Comparison of ENCODE assay signal across 10 cellular contexts in genomic region chr21:14520535-14520934, GRCh38. TPM values are rescaled to one million over a fixed set of nuclear protein-coding genes. Genes with fewer than 3 reads are reported as not detected.
DNase-seq lines count a peak whose midpoint lies in the region; ATAC-seq, FAIRE-seq and TF ChIP-seq lines count a peak whose summit lies in the region.
"Had no signal": no experiment of that assay in that cellular context is flagged by ENCODE, and none has a peak within 500 bp of the region (broad histone marks: within the 10 kb centered on the region; RNA-seq: fewer than 3 reads in every experiment).

No MANE protein-coding gene starts in this region.

- H3K9me2 ChIP-seq in Loucy (replicated peaks; ENCODE audit: low read depth, low read length) (no peaks in the 10 kb centered on the region), hepatocyte (replicated peaks; ENCODE audit: insufficient read depth) (no peaks in the 10 kb centered on the region)

- CTCF ChIA-PET in naive thymus-derived CD4-positive, alpha-beta T cell (lab: Charles Lee): interaction anchor here (0.6 kb wide), 1 partner anchor 19 kb away, joined by 3 read pairs; no protein-coding TSS in a partner anchor

- TF ChIP-seq CTCF in Loucy (conservative IDR thresholded peaks at IDR 0.05; ENCODE audit: low read length) (no peak), hepatocyte (IDR thresholded peaks at IDR 0.05; ENCODE audit: poor library complexity) (no peak)

- H3F3A ChIP-seq in Loucy (ENCODE audit: low read depth): no peaks in the 10 kb centered on the region; the same call in 1 of the 2 replicates

- H3K4me3 ChIP-seq in Loucy (ENCODE audit: low read length, poor library complexity, severe bottlenecking) (peak overlapping the region; percentile 58), hepatocyte (no peak overlapping the region)
- H3K4me3 ChIP-seq in naive thymus-derived CD4-positive, alpha-beta T cell (ENCODE audit: low read length): no peak overlapping the region
- H3K4me3 ChIP-seq: dorsolateral prefrontal cortex, thoracic aorta had no signal

- peaks cover 5% of the 10 kb centered on the region for H3K27me3 ChIP-seq in Loucy (ENCODE audit: insufficient read depth, low read length, poor library complexity, severe bottlenecking)
- H3K27me3 ChIP-seq in naive thymus-derived CD4-positive, alpha-beta T cell (ENCODE audit: control insufficient read depth in 2 of 2, insufficient read depth in 2 of 2, low read length in 2 of 2): no peaks in the 10 kb centered on the region
- H3K27me3 ChIP-seq in hepatocyte: no peaks in the 10 kb centered on the region

- POLR2A ChIA-PET in naive thymus-derived CD4-positive, alpha-beta T cell (lab: Charles Lee): no interaction called here

- 70% methylated on average over 7 of the region's 7 CpGs for WGBS in hepatocyte (ENCODE audit: low lambda C conversion rate, missing lambda C conversion rate)

- H3K27me3 Mint-ChIP-seq in activated T-helper 1 cell treated with anti-CD3 and anti-CD28 coated beads, Interleukin-12 subunit alpha, Interleukin-12 subunit beta, Interleukin-2, Interleukin-4 antibody, amounts not matched to agents 30 ng/mL and 10 ng/mL and 1 ng/mL, durations not matched to agents 14 hours and 24 hours and 36 hours (ENCODE audit: insufficient read depth): no peaks in the 10 kb centered on the region
- H3K27me3 Mint-ChIP-seq in naive thymus-derived CD4-positive, alpha-beta T cell: no peaks in the 10 kb centered on the region

- DNase-seq in GM12891 (ENCODE audit: insufficient read length, low spot score): no peak
- DNase-seq in activated T-helper 1 cell treated with anti-CD3 and anti-CD28 coated beads, Interleukin-12 subunit alpha, Interleukin-12 subunit beta, Interleukin-2, Interleukin-4 antibody, amounts not matched to agents 30 ng/mL and 10 ng/mL and 1 ng/mL, durations not matched to agents 14 hours and 24 hours and 36 hours (ENCODE audit: low spot score): no peak
- no peak for DNase-seq in naive thymus-derived CD4-positive, alpha-beta T cell
- DNase-seq in DMS153 (lab: John Stamatoyannopoulos, UW): no peak
- DNase-seq in hepatocyte (ENCODE audit: low spot score): no peak
- no peak for DNase-seq in HCEC 1CT
- DNase-seq: activated effector memory CD4-positive, alpha-beta T cell treated with anti-CD3 and anti-CD28 coated beads, Interleukin-2, amount 50 U/mL, for 16 hours had no signal

- peak overlapping the region; percentile 65 for H3K9ac ChIP-seq in Loucy (ENCODE audit: low read depth, low read length, poor library complexity, severe bottlenecking)

- peak; percentile 56 for ATAC-seq in naive thymus-derived CD4-positive, alpha-beta T cell

- peak; percentile 80 for FAIRE-seq in GM12891 (lab: Jason Lieb, UNC)

- H3K36me3 Mint-ChIP-seq in activated T-helper 1 cell treated with anti-CD3 and anti-CD28 coated beads, Interleukin-12 subunit alpha, Interleukin-12 subunit beta, Interleukin-2, Interleukin-4 antibody, amounts not matched to agents 30 ng/mL and 10 ng/mL and 1 ng/mL, durations not matched to agents 14 hours and 24 hours and 36 hours (ENCODE audit: low read depth): peaks cover 49% of the 10 kb centered on the region
- peaks cover 11 to 47% (median 32%) of the 10 kb centered on the region in 5 donors for H3K36me3 Mint-ChIP-seq in naive thymus-derived CD4-positive, alpha-beta T cell

- H3K4me1 ChIP-seq in Loucy (ENCODE audit: insufficient read depth, low read length, poor library complexity, severe bottlenecking) (peaks cover 49% of the 10 kb centered on the region), hepatocyte (ENCODE audit: insufficient read depth) (no peaks in the 10 kb centered on the region)
- H3K4me1 ChIP-seq in naive thymus-derived CD4-positive, alpha-beta T cell (ENCODE audit: control insufficient read depth in 2 of 2, insufficient read depth in 2 of 2, low read length in 2 of 2): peaks cover 10 to 14% of the 10 kb centered on the region in 2 donors

- H3K4me1 Mint-ChIP-seq in activated T-helper 1 cell treated with anti-CD3 and anti-CD28 coated beads, Interleukin-12 subunit alpha, Interleukin-12 subunit beta, Interleukin-2, Interleukin-4 antibody, amounts not matched to agents 30 ng/mL and 10 ng/mL and 1 ng/mL, durations not matched to agents 14 hours and 24 hours and 36 hours (ENCODE audit: low read depth): peaks cover 74% of the 10 kb centered on the region
- H3K4me1 Mint-ChIP-seq in naive thymus-derived CD4-positive, alpha-beta T cell: peaks cover 23 to 59% (median 45%) of the 10 kb centered on the region in 7 donors

- peaks cover 67% of the 10 kb centered on the region for H3K79me2 ChIP-seq in Loucy (ENCODE audit: insufficient read depth, low read length)
- no peaks in the 10 kb centered on the region for H3K79me2 ChIP-seq in hepatocyte

- no peak for TF ChIP-seq POLR2A in GM12891 (IDR thresholded peaks at IDR 0.05; ENCODE audit: low read depth, low read length)

- no peaks in the 10 kb centered on the region for H4K20me1 ChIP-seq in Loucy (ENCODE audit: insufficient read depth, low read length, poor library complexity, severe bottlenecking)
- H4K20me1 ChIP-seq in hepatocyte (ENCODE audit: insufficient read depth, poor library complexity, severe bottlenecking): no peaks in the 10 kb centered on the region

- H3K4me3 Mint-ChIP-seq in activated T-helper 1 cell treated with anti-CD3 and anti-CD28 coated beads, Interleukin-12 subunit alpha, Interleukin-12 subunit beta, Interleukin-2, Interleukin-4 antibody, amounts not matched to agents 30 ng/mL and 10 ng/mL and 1 ng/mL, durations not matched to agents 14 hours and 24 hours and 36 hours: peak overlapping the region; percentile 40
- peak overlapping the region in 8 of 10 donors; percentile 5 to 70 (median 26) for H3K4me3 Mint-ChIP-seq in naive thymus-derived CD4-positive, alpha-beta T cell

- H3K27ac Mint-ChIP-seq in activated T-helper 1 cell treated with anti-CD3 and anti-CD28 coated beads, Interleukin-12 subunit alpha, Interleukin-12 subunit beta, Interleukin-2, Interleukin-4 antibody, amounts not matched to agents 30 ng/mL and 10 ng/mL and 1 ng/mL, durations not matched to agents 14 hours and 24 hours and 36 hours: peak overlapping the region; percentile 19
- H3K27ac Mint-ChIP-seq in naive thymus-derived CD4-positive, alpha-beta T cell: peak overlapping the region in 8 of 9 donors; percentile 32 to 86 (median 68)

- H3K9me3 ChIP-seq in Loucy (ENCODE audit: insufficient read depth, low read depth, low read length) (peaks cover 6% of the 10 kb centered on the region; the same call in 1 of the 2 replicates), hepatocyte (ENCODE audit: low read depth) (no peaks in the 10 kb centered on the region)
- H3K9me3 ChIP-seq in naive thymus-derived CD4-positive, alpha-beta T cell (ENCODE audit: control insufficient read depth in 2 of 3, low read length in 3 of 3): no peaks in the 10 kb centered on the region
- H3K9me3 ChIP-seq: thoracic aorta had no signal

- H3K36me3 ChIP-seq in Loucy (ENCODE audit: insufficient read depth, low read length): peaks cover 31% of the 10 kb centered on the region
- peaks cover 0 to 15% (median 8%) of the 10 kb centered on the region in 3 experiments for H3K36me3 ChIP-seq in naive thymus-derived CD4-positive, alpha-beta T cell (ENCODE audit: control insufficient read depth in 2 of 3, insufficient read depth in 3 of 3, low read length in 3 of 3)
- H3K36me3 ChIP-seq in hepatocyte (replicated peaks; ENCODE audit: insufficient read depth, low read depth): no peaks in the 10 kb centered on the region
- H3K36me3 ChIP-seq: thoracic aorta had no signal

- intact Hi-C loops in activated T-helper 1 cell treated with anti-CD3 and anti-CD28 coated beads, Interleukin-12 subunit alpha, Interleukin-12 subunit beta, Interleukin-2, Interleukin-4 antibody, amounts not matched to agents 30 ng/mL and 10 ng/mL and 1 ng/mL, durations not matched to agents 14 hours and 24 hours and 36 hours (cut with micrococcal nuclease): loop anchor here (5.0 to 10.0 kb wide), 3 partner anchors 252 to 1214 kb away; no protein-coding TSS in a partner anchor
- intact Hi-C loops in naive thymus-derived CD4-positive, alpha-beta T cell (cut with micrococcal nuclease): loop anchor here (1.0 kb wide), 2 partner anchors 9 to 11 kb away; no protein-coding TSS in a partner anchor

- H3K27ac ChIP-seq in naive thymus-derived CD4-positive, alpha-beta T cell (ENCODE audit: low read depth, low read length): no peak overlapping the region
- H3K27ac ChIP-seq in hepatocyte: no peak overlapping the region
- H3K27ac ChIP-seq: thoracic aorta had no signal

- peaks cover 4% of the 10 kb centered on the region for H3K9me3 Mint-ChIP-seq in activated T-helper 1 cell treated with anti-CD3 and anti-CD28 coated beads, Interleukin-12 subunit alpha, Interleukin-12 subunit beta, Interleukin-2, Interleukin-4 antibody, amounts not matched to agents 30 ng/mL and 10 ng/mL and 1 ng/mL, durations not matched to agents 14 hours and 24 hours and 36 hours
- H3K9me3 Mint-ChIP-seq in naive thymus-derived CD4-positive, alpha-beta T cell: peaks cover 0 to 2% (median 0%) of the 10 kb centered on the region in 11 donors

- peak overlapping the region; percentile 69 for H3K4me2 ChIP-seq in Loucy (ENCODE audit: low read depth, low read length, poor library complexity, severe bottlenecking)
- H3K4me2 ChIP-seq in hepatocyte: no peak overlapping the region

- H2AFZ ChIP-seq in Loucy (ENCODE audit: low read length) (no peak overlapping the region), hepatocyte (no peak overlapping the region)

TF ChIP-seq in GM12891, 5 proteins besides CTCF, POLR2A, EP300 and RAD21:
- no peak for TF ChIP-seq POLR2AphosphoS5 (IDR thresholded peaks at IDR 0.05; ENCODE audit: low read depth, low read length)
- TF ChIP-seq PAX5 (IDR thresholded peaks at IDR 0.05; ENCODE audit: insufficient read depth, low read length, severe bottlenecking): no peak
- no peak for TF ChIP-seq POU2F2 (IDR thresholded peaks at IDR 0.05; ENCODE audit: low read depth, low read length)
- TF ChIP-seq TAF1 (IDR thresholded peaks at IDR 0.05; ENCODE audit: low read depth, low read length): no peak
- TF ChIP-seq SPI1 (IDR thresholded peaks at IDR 0.05; ENCODE audit: low read depth, low read length): peak; percentile 80

RNA-seq across cellular contexts. Expression of gene SAMSN1, which starts 25.6 kb away (rescaled TPM):
- 61.8 TPM for polyA plus RNA-seq in GM12891 (2012; ENCODE audit: low read depth, missing spikeins)
- total RNA-seq in activated T-helper 1 cell treated with anti-CD3 and anti-CD28 coated beads, Interleukin-12 subunit alpha, Interleukin-12 subunit beta, Interleukin-2, Interleukin-4 antibody, amounts not matched to agents 30 ng/mL and 10 ng/mL and 1 ng/mL, durations not matched to agents 14 hours and 24 hours and 36 hours: 115 and 119 TPM in 2 replicates
- 100 to 1,000 TPM in 1 of 5 experiments, 10 to 100 TPM in 4; 27.5 to 136 (median 38.0) TPM for total RNA-seq in naive thymus-derived CD4-positive, alpha-beta T cell
- polyA plus RNA-seq in naive thymus-derived CD4-positive, alpha-beta T cell: 10 to 100 TPM; 25.5 to 30.9 TPM
- total RNA-seq in hepatocyte: 1.2 and 1.7 TPM in 2 replicates
- 0.51 and 0.82 TPM in 2 replicates for polyA plus RNA-seq in hepatocyte

Comparison
In these comparisons a context has a peak if more than half of its experiments do, and no peak if none do; other contexts are left out.
1. RNA of gene SAMSN1, which starts 25.6 kb away (total RNA-seq): 115 to 119 TPM in activated T-helper 1 cell treated with anti-CD3 and anti-CD28 coated beads, Interleukin-12 subunit alpha, Interleukin-12 subunit beta, Interleukin-2, Interleukin-4 antibody, amounts not matched to agents 30 ng/mL and 10 ng/mL and 1 ng/mL, durations not matched to agents 14 hours and 24 hours and 36 hours and 27.5 to 136 TPM in naive thymus-derived CD4-positive, alpha-beta T cell; 1.2 to 1.7 TPM in hepatocyte; every median in the first group is over 10 times any median in the second.